ENCODE assay signal across 31 cellular contexts in the genomic region with DNA sequence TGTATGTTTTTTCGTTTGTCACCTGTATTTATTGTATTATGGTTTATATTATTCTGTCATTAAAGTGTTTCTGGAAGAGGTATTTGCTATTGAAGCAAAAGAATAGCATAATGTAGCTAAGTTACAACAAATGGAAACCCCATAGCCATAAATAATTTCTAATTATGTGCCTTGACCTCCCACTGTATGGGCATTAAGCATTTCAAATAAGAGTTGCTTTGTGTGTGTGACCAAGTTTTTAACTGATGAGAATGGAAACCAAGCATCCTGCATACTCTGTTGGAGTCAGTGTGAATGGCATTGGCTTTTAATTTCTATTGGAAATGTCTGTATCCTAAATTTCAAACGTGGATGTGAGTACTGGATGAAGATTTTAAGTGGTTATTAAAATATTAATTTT.
"Had no signal": no experiment of that assay in that cellular context is flagged by ENCODE, and none has a peak within 500 bp of the region (broad histone marks: within the 10 kb centered on the region; RNA-seq: fewer than 3 reads in every experiment).

No MANE protein-coding gene starts in this region.

- H3K4me3 Mint-ChIP-seq: activated B cell treated with CpG ODN at 0.5 μM for 24 hours; activated CD8-positive, alpha-beta T cell treated with anti-CD3 and anti-CD28 coated beads for 36 hours; activated naive CD4-positive, alpha-beta T cell treated with anti-CD3 and anti-CD28 coated beads, Interleukin-2, amount 50 U/mL, for 24 hours; activated naive CD8-positive, alpha-beta T cell treated with anti-CD3 and anti-CD28 coated beads for 36 hours; activated naive CD8-positive, alpha-beta T cell treated with anti-CD3 and anti-CD28 coated beads, Interleukin-2, amount 50 U/mL, for 24 hours; activated T-cell treated with anti-CD3 and anti-CD28 coated beads, Interleukin-2, amount 50 U/mL, for 4 hours; activated T-helper 1 cell treated with anti-CD3 and anti-CD28 coated beads, Interleukin-12 subunit alpha, Interleukin-12 subunit beta, Interleukin-2, Interleukin-4 antibody, amounts not matched to agents 30 ng/mL and 10 ng/mL and 1 ng/mL, durations not matched to agents 14 hours and 24 hours and 36 hours; brain; endodermal cell; T-cell; T-helper 1 cell treated with Interleukin-12 subunit alpha and Interleukin-12 subunit beta and Interleukin-4 antibody, amounts not matched to agents 30 μg/mL and 1 μg/mL, for 36 hours had no signal

- H3K27me3 Mint-ChIP-seq: activated B cell treated with CpG ODN at 0.5 μM for 24 hours; activated CD8-positive, alpha-beta T cell treated with anti-CD3 and anti-CD28 coated beads for 36 hours; activated naive CD4-positive, alpha-beta T cell treated with anti-CD3 and anti-CD28 coated beads, Interleukin-2, amount 50 U/mL, for 24 hours; activated naive CD8-positive, alpha-beta T cell treated with anti-CD3 and anti-CD28 coated beads for 36 hours; activated naive CD8-positive, alpha-beta T cell treated with anti-CD3 and anti-CD28 coated beads, Interleukin-2, amount 50 U/mL, for 24 hours; brain; T-cell had no signal

- ATAC-seq: activated CD4-positive, CD25-positive, alpha-beta regulatory T cell treated with anti-CD3 and anti-CD28 coated beads, Interleukin-2, amount 50 U/mL, for 24 hours; activated CD8-positive, alpha-beta T cell treated with anti-CD3 and anti-CD28 coated beads for 36 hours; activated naive CD8-positive, alpha-beta T cell treated with anti-CD3 and anti-CD28 coated beads, Interleukin-2, amount 50 U/mL, for 24 hours; activated T-cell treated with anti-CD3 and anti-CD28 coated beads, Interleukin-2, amount 50 U/mL, for 4 hours; esophagus mucosa; gastrocnemius medialis; T-cell had no signal

- H3K4me1 Mint-ChIP-seq: activated B cell treated with CpG ODN at 0.5 μM for 24 hours; activated naive CD4-positive, alpha-beta T cell treated with anti-CD3 and anti-CD28 coated beads, Interleukin-2, amount 50 U/mL, for 24 hours; activated naive CD8-positive, alpha-beta T cell treated with anti-CD3 and anti-CD28 coated beads for 36 hours; endodermal cell; T-cell had no signal

- H3K36me3 Mint-ChIP-seq: T-cell had no signal

- DNase-seq: activated B cell treated with CpG ODN at 0.5 μM for 24 hours; activated CD4-positive, alpha-beta T cell treated with anti-CD3 and anti-CD28 coated beads for 48 hours; activated CD4-positive, alpha-beta T cell treated with anti-CD3 and anti-CD28 coated beads, Interleukin-2, amount 50 U/mL, for 1 hour; activated CD4-positive, alpha-beta T cell treated with anti-CD3 and anti-CD28 coated beads, Interleukin-2, amount 50 U/mL, for 48 hours; activated CD8-positive, alpha-beta memory T cell treated with anti-CD3 and anti-CD28 coated beads for 24 hours; activated CD8-positive, alpha-beta T cell treated with anti-CD3 and anti-CD28 coated beads for 36 hours; activated gamma-delta T cell; activated naive CD4-positive, alpha-beta T cell; activated naive CD8-positive, alpha-beta T cell treated with anti-CD3 and anti-CD28 coated beads for 36 hours; activated naive CD8-positive, alpha-beta T cell treated with anti-CD3 and anti-CD28 coated beads, Interleukin-2, amount 50 U/mL, for 24 hours; activated T-cell treated with anti-CD3 and anti-CD28 coated beads, Interleukin-2, amount 50 U/mL, for 4 hours; central memory CD4-positive, alpha-beta T cell; cerebellar nuclear complex; colonic mucosa; dorsolateral prefrontal cortex; effector memory CD4-positive, alpha-beta T cell; endodermal cell; foreskin fibroblast; gastrocnemius medialis; glutamatergic neuron; heart left ventricle; SW 1271; T-cell; T-helper 9 cell; WERI-Rb-1 had no signal

- H3K27ac Mint-ChIP-seq: activated CD8-positive, alpha-beta T cell treated with anti-CD3 and anti-CD28 coated beads for 36 hours; activated naive CD4-positive, alpha-beta T cell treated with anti-CD3 and anti-CD28 coated beads, Interleukin-2, amount 50 U/mL, for 24 hours; activated naive CD8-positive, alpha-beta T cell treated with anti-CD3 and anti-CD28 coated beads for 36 hours; activated naive CD8-positive, alpha-beta T cell treated with anti-CD3 and anti-CD28 coated beads, Interleukin-2, amount 50 U/mL, for 24 hours; activated T-helper 1 cell treated with anti-CD3 and anti-CD28 coated beads, Interleukin-12 subunit alpha, Interleukin-12 subunit beta, Interleukin-2, Interleukin-4 antibody, amounts not matched to agents 30 ng/mL and 10 ng/mL and 1 ng/mL, durations not matched to agents 14 hours and 24 hours and 36 hours; endodermal cell; T-cell; T-helper 1 cell treated with Interleukin-12 subunit alpha and Interleukin-12 subunit beta and Interleukin-4 antibody, amounts not matched to agents 30 μg/mL and 1 μg/mL, for 36 hours had no signal

- H3K9me3 Mint-ChIP-seq: activated B cell treated with CpG ODN at 0.5 μM for 24 hours; activated CD8-positive, alpha-beta T cell treated with anti-CD3 and anti-CD28 coated beads for 36 hours; activated naive CD4-positive, alpha-beta T cell treated with anti-CD3 and anti-CD28 coated beads, Interleukin-2, amount 50 U/mL, for 24 hours; activated naive CD8-positive, alpha-beta T cell treated with anti-CD3 and anti-CD28 coated beads for 36 hours; activated naive CD8-positive, alpha-beta T cell treated with anti-CD3 and anti-CD28 coated beads, Interleukin-2, amount 50 U/mL, for 24 hours; activated T-cell treated with anti-CD3 and anti-CD28 coated beads, Interleukin-2, amount 50 U/mL, for 4 hours; activated T-helper 1 cell treated with anti-CD3 and anti-CD28 coated beads, Interleukin-12 subunit alpha, Interleukin-12 subunit beta, Interleukin-2, Interleukin-4 antibody, amounts not matched to agents 30 ng/mL and 10 ng/mL and 1 ng/mL, durations not matched to agents 14 hours and 24 hours and 36 hours; endodermal cell; T-cell; T-helper 1 cell treated with Interleukin-12 subunit alpha and Interleukin-12 subunit beta and Interleukin-4 antibody, amounts not matched to agents 30 μg/mL and 1 μg/mL, for 36 hours had no signal
